9 cellular contexts compared by ENCODE assay signal in genomic region chr12:114668151-114668891, GRCh38. TPM values are rescaled to one million over a fixed set of nuclear protein-coding genes. Genes with fewer than 3 reads are reported as not detected.
A peak's percentile ranks its signal among the peaks of the same experiment; 100 is the strongest.
DNase-seq lines count a peak whose midpoint lies in the region; ATAC-seq, FAIRE-seq and TF ChIP-seq lines count a peak whose summit lies in the region.
"Had no signal": no experiment of that assay in that cellular context is flagged by ENCODE, and none has a peak within 500 bp of the region (broad histone marks: within the 10 kb centered on the region; RNA-seq: fewer than 3 reads in every experiment).

No MANE protein-coding gene starts in this region.

- H3K4me3 ChIP-seq in AG04449 (ENCODE audit: low read depth, low read length), result peak overlapping the region; percentile 52
- peak overlapping the region; percentile 48 to 55 for H3K4me3 ChIP-seq in cardiac fibroblast (replicated peaks in 1 of 2; ENCODE audit: low read depth in 2 of 2, low read length in 2 of 2)

- TF ChIP-seq POLR2A in GM12891 (IDR thresholded peaks at IDR 0.05; ENCODE audit: low read depth, low read length), result no peak

- H3K4me3 Mint-ChIP-seq in stimulated activated naive B cell treated with anti-CD40 and anti-IgM and Interleukin-4, amounts not matched to agents 10 μg/mL and 1 μg/mL and 100 μg/mL, for 72 hours, result peak overlapping the region; percentile 12 to 54

- peaks cover 0 to 4% of the 10 kb centered on the region in 2 donors for H3K36me3 Mint-ChIP-seq in stimulated activated naive B cell treated with anti-CD40 and anti-IgM and Interleukin-4, amounts not matched to agents 10 μg/mL and 1 μg/mL and 100 μg/mL, for 72 hours

- ATAC-seq in stimulated activated naive B cell treated with anti-CD40 and anti-IgM and Interleukin-4, amounts not matched to agents 10 μg/mL and 1 μg/mL and 100 μg/mL, for 72 hours (replicated peaks), result peak; percentile 44 to 66
- no peak for ATAC-seq in GM21528 (IDR thresholded peaks at IDR 0.05; ENCODE audit: low FRiP score, unreplicated experiment)
- no peak for ATAC-seq in HG02642 (IDR thresholded peaks at IDR 0.05; ENCODE audit: poor library complexity, unreplicated experiment)

- TF ChIP-seq CTCF in AG04449 (IDR thresholded peaks at IDR 0.05; ENCODE audit: insufficient read depth, low read length, missing control alignments) (peak; percentile 75), cardiac fibroblast (IDR thresholded peaks at IDR 0.05; ENCODE audit: low read depth, low read length) (peak; percentile 64)

- H3K27ac Mint-ChIP-seq in stimulated activated naive B cell treated with anti-CD40 and anti-IgM and Interleukin-4, amounts not matched to agents 10 μg/mL and 1 μg/mL and 100 μg/mL, for 72 hours, result peak overlapping the region; percentile 96

- POLR2A ChIA-PET in AG04449 (lab: Yijun Ruan, JAX), result interaction anchor here (2.5 kb wide), 1 partner anchor 15 kb away, joined by 33 read pairs; the partner anchor contains the start of gene TBX3

- H3K9me3 Mint-ChIP-seq in stimulated activated naive B cell treated with anti-CD40 and anti-IgM and Interleukin-4, amounts not matched to agents 10 μg/mL and 1 μg/mL and 100 μg/mL, for 72 hours, result no peaks in the 10 kb centered on the region

- peaks cover 64 to 87% of the 10 kb centered on the region in 2 donors for H3K27me3 Mint-ChIP-seq in stimulated activated naive B cell treated with anti-CD40 and anti-IgM and Interleukin-4, amounts not matched to agents 10 μg/mL and 1 μg/mL and 100 μg/mL, for 72 hours

- CTCF ChIA-PET in AG04449 (lab: Yijun Ruan, JAX), result interaction anchor here (0.8 to 12.1 kb wide), 12 partner anchors 14 to 1250 kb away, joined by 3 to 247 read pairs (median 4); partner anchors contain the start of gene TBX3

- no peak for FAIRE-seq in GM12891 (lab: Jason Lieb, UNC)

- no peak for DNase-seq in AG04449 (ENCODE audit: low read depth, low spot score)
- peak; percentile 61 for DNase-seq in GM12891 (ENCODE audit: insufficient read length, low spot score)
- DNase-seq in NCI-H510A treated with DMSO at 0.1 percent for 48 hours (lab: John Stamatoyannopoulos, UW), result peak; percentile 73
- peak; percentile 78 to 89 for DNase-seq in cardiac fibroblast (ENCODE audit: low read depth in 2 of 2)
- DNase-seq in kidney glomerular epithelial cell (lab: John Stamatoyannopoulos, UW), result peak; percentile 29
- peak; percentile 35 for DNase-seq in stimulated activated naive B cell treated with anti-CD40 and anti-IgM and Interleukin-4, amounts not matched to agents 10 μg/mL and 1 μg/mL and 100 μg/mL, for 72 hours
- DNase-seq: naive B cell had no signal

- peaks cover 10 to 18% of the 10 kb centered on the region in 2 donors for H3K4me1 Mint-ChIP-seq in stimulated activated naive B cell treated with anti-CD40 and anti-IgM and Interleukin-4, amounts not matched to agents 10 μg/mL and 1 μg/mL and 100 μg/mL, for 72 hours

TF ChIP-seq in GM12891, 5 proteins besides CTCF, POLR2A, EP300 and RAD21:
- no peak for TF ChIP-seq PAX5 (IDR thresholded peaks at IDR 0.05; ENCODE audit: insufficient read depth, low read length, severe bottlenecking)
- TF ChIP-seq TAF1 (IDR thresholded peaks at IDR 0.05; ENCODE audit: low read depth, low read length), result no peak
- TF ChIP-seq POLR2AphosphoS5 (IDR thresholded peaks at IDR 0.05; ENCODE audit: low read depth, low read length), result no peak
- TF ChIP-seq POU2F2 (IDR thresholded peaks at IDR 0.05; ENCODE audit: low read depth, low read length), result no peak
- TF ChIP-seq SPI1 (IDR thresholded peaks at IDR 0.05; ENCODE audit: low read depth, low read length), result no peak

RNA-seq across cellular contexts. Expression of gene TBX3, which starts 15.7 kb away (rescaled TPM):
- polyA plus RNA-seq in GM12891 (2012; ENCODE audit: low read depth, missing spikeins), result 0.01 TPM

Comparison
In these comparisons a context has a peak if more than half of its experiments do, and no peak if none do; other contexts are left out.
1. ATAC-seq: peak in stimulated activated naive B cell treated with anti-CD40 and anti-IgM and Interleukin-4, amounts not matched to agents 10 μg/mL and 1 μg/mL and 100 μg/mL, for 72 hours (2 of 2); none in GM21528 (single experiment) and HG02642 (single experiment).